In the genomic region with DNA sequence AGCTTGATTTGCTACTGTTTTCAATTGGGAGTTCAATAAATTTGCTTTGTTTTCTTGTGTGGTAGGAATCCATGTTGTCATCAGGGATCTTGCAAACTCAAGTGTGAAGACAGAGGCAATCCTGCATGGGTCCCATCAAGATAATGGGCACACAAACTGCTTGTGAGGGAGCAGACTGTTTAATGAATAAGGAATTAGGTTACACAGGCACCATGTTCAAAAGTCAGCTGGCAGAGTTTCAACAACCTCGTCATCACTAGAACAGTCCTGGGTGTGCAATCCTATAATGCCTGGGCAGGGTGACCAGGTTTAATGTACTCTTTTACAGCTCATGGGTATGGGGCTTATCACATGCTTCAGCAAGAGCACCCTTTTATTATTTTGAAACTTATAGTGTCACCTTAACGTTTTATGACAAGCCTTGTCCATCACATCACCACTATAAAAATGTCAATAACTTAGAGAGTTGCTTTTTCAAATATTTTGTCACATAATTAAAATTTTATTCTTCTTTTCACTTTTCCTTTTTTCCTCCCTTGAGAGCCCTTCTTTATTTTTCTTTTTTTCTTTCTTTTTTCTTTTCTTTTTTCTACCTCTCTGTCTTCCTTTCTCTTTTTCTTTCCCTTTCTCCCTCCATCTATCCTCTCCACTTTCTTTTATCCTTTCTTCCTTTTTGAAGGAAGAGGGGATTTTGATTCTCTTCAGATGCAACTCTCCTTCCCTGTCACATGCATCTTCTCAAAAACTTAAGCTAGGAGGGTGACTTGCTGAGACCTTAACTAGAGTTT, we compare ENCODE assay signal across 1 cellular context.
TF ChIP-seq lines count a peak whose summit lies in the region.

No MANE protein-coding gene starts in this region.

TF ChIP-seq in GM12878, 131 proteins besides CTCF, POLR2A, EP300 and RAD21 (continued from another document):
- TF ChIP-seq ZNF217 (IDR thresholded peaks at IDR 0.05) (0 out of 2 replicates have a peak, but pooled peaks have one; percentile 30), IKZF1 (conservative IDR thresholded peaks at IDR 0.05) (peak; percentile 10; the same call in 1 of the 2 replicates), HDGF (IDR thresholded peaks at IDR 0.05) (no peak), SPI1 (IDR thresholded peaks at IDR 0.05; ENCODE audit: borderline replicate concordance, insufficient read depth, low read depth, low read length) (no peak), TARDBP (IDR thresholded peaks at IDR 0.05; ENCODE audit: borderline replicate concordance) (no peak), SMARCA5 (IDR thresholded peaks at IDR 0.05) (0 out of 2 replicates have a peak, but pooled peaks have one; percentile 45), CHD4 (IDR thresholded peaks at IDR 0.05) (no peak), RB1 (IDR thresholded peaks at IDR 0.05; ENCODE audit: borderline replicate concordance) (no peak), MTA2 (IDR thresholded peaks at IDR 0.05; ENCODE audit: low read depth) (0 out of 2 replicates have a peak, but pooled peaks have one; percentile 12), MEF2B (IDR thresholded peaks at IDR 0.05; ENCODE audit: partially characterized antibody, poor library complexity, severe bottlenecking) (no peak), ZNF622 (IDR thresholded peaks at IDR 0.05) (no peak), NBN (IDR thresholded peaks at IDR 0.05) (0 out of 2 replicates have a peak, but pooled peaks have one; percentile 38), KLF5 (IDR thresholded peaks at IDR 0.05; ENCODE audit: partially characterized antibody) (no peak)
- TF ChIP-seq, protein P1, sequence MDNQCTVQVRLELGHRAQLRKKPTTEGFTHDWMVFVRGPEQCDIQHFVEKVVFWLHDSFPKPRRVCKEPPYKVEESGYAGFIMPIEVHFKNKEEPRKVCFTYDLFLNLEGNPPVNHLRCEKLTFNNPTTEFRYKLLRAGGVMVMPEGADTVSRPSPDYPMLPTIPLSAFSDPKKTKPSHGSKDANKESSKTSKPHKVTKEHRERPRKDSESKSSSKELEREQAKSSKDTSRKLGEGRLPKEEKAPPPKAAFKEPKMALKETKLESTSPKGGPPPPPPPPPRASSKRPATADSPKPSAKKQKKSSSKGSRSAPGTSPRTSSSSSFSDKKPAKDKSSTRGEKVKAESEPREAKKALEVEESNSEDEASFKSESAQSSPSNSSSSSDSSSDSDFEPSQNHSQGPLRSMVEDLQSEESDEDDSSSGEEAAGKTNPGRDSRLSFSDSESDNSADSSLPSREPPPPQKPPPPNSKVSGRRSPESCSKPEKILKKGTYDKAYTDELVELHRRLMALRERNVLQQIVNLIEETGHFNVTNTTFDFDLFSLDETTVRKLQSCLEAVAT (IDR thresholded peaks at IDR 0.05), result peak; percentile 27; the same call in 1 of the 2 replicates
- TF ChIP-seq, protein P2, sequence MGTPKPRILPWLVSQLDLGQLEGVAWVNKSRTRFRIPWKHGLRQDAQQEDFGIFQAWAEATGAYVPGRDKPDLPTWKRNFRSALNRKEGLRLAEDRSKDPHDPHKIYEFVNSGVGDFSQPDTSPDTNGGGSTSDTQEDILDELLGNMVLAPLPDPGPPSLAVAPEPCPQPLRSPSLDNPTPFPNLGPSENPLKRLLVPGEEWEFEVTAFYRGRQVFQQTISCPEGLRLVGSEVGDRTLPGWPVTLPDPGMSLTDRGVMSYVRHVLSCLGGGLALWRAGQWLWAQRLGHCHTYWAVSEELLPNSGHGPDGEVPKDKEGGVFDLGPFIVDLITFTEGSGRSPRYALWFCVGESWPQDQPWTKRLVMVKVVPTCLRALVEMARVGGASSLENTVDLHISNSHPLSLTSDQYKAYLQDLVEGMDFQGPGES (IDR thresholded peaks at IDR 0.05), result no peak
- TF ChIP-seq, protein P3, sequence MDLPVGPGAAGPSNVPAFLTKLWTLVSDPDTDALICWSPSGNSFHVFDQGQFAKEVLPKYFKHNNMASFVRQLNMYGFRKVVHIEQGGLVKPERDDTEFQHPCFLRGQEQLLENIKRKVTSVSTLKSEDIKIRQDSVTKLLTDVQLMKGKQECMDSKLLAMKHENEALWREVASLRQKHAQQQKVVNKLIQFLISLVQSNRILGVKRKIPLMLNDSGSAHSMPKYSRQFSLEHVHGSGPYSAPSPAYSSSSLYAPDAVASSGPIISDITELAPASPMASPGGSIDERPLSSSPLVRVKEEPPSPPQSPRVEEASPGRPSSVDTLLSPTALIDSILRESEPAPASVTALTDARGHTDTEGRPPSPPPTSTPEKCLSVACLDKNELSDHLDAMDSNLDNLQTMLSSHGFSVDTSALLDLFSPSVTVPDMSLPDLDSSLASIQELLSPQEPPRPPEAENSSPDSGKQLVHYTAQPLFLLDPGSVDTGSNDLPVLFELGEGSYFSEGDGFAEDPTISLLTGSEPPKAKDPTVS (IDR thresholded peaks at IDR 0.05; ENCODE audit: low read depth, low read length), result no peak
- TF ChIP-seq, protein P4, sequence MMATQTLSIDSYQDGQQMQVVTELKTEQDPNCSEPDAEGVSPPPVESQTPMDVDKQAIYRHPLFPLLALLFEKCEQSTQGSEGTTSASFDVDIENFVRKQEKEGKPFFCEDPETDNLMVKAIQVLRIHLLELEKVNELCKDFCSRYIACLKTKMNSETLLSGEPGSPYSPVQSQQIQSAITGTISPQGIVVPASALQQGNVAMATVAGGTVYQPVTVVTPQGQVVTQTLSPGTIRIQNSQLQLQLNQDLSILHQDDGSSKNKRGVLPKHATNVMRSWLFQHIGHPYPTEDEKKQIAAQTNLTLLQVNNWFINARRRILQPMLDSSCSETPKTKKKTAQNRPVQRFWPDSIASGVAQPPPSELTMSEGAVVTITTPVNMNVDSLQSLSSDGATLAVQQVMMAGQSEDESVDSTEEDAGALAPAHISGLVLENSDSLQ (IDR thresholded peaks at IDR 0.05), result no peak
